15 cellular contexts compared by ENCODE assay signal in the genomic region with DNA sequence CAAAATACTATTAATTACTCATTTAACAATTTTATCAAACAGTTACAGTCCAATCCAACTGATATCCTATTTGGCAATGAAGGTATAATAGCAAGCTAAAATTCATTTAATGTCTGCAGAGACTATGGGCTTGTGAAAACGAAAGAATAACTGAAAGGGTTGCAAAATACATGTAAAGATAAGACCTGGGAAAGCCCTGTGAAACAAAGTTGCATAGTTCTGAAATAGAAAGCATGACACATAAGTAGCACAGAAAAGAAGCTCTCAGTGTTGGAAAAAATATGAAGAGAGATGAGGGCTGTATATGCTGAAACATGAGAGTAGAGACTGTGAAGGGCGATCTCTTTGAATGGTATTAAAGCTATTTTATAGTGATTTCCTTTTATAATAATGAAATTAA.
DNase-seq lines count a peak whose midpoint lies in the region; ATAC-seq, FAIRE-seq and TF ChIP-seq lines count a peak whose summit lies in the region.
"Had no signal": no experiment of that assay in that cellular context is flagged by ENCODE, and none has a peak within 500 bp of the region (broad histone marks: within the 10 kb centered on the region; RNA-seq: fewer than 3 reads in every experiment).

No MANE protein-coding gene starts in this region.

- ATAC-seq in GM21423 (IDR thresholded peaks at IDR 0.05; ENCODE audit: unreplicated experiment) (peak; percentile 82), HG03460 (IDR thresholded peaks at IDR 0.05; ENCODE audit: unreplicated experiment) (peak; percentile 59), Right ventricle myocardium inferior (no peak)
- ATAC-seq: stimulated activated naive CD8-positive, alpha-beta T cell treated with anti-CD3 and anti-CD28 coated beads, Interleukin-15, amount 100 ng/mL, for 72 hours had no signal

- no peak for FAIRE-seq in GM12891 (lab: Jason Lieb, UNC)
- FAIRE-seq: keratinocyte had no signal

- H3K36me3 ChIP-seq in adipocyte (ENCODE audit: control insufficient read depth, insufficient read depth, low read length, severe bottlenecking): no peaks in the 10 kb centered on the region

- no peak overlapping the region for H3K9ac ChIP-seq in adipocyte (ENCODE audit: low read length)
- H3K9ac ChIP-seq: GM23248 had no signal

- TF ChIP-seq POLR2A in GM12891 (IDR thresholded peaks at IDR 0.05; ENCODE audit: low read depth, low read length): no peak

- H3K27me3 ChIP-seq in adipocyte (replicated peaks; ENCODE audit: control insufficient read depth, insufficient read depth, low read length): no peaks in the 10 kb centered on the region

- peak overlapping the region; percentile 41 for H3K4me3 ChIP-seq in adipocyte (ENCODE audit: low read length)
- H3K4me3 ChIP-seq: GM23248 had no signal

- no peaks in the 10 kb centered on the region for H3K4me1 ChIP-seq in adipocyte (ENCODE audit: control insufficient read depth, insufficient read depth, low read length)

- DNase-seq in ELR (ENCODE audit: low read depth) (peak; percentile 8), adipocyte (ENCODE audit: low read depth) (peak; percentile 77), GM12891 (ENCODE audit: insufficient read length, low spot score) (no peak), Right ventricle myocardium inferior (ENCODE audit: missing footprints) (no peak), posterior vena cava (ENCODE audit: low spot score) (no peak), NCI-H2029 (lab: John Stamatoyannopoulos, UW) (no peak)
- DNase-seq: dermis blood vessel endothelial cell; GM23248; NCI-H510A; retina; RPMI8226; stimulated activated naive CD8-positive, alpha-beta T cell treated with anti-CD3 and anti-CD28 coated beads, Interleukin-15, amount 100 ng/mL, for 72 hours had no signal

- no peaks in the 10 kb centered on the region for H3K9me3 ChIP-seq in adipocyte (ENCODE audit: control insufficient read depth, low read length)

- intact Hi-C loops in Right ventricle myocardium inferior (cut with DNase I): loop anchor here (10.0 kb wide), 1 partner anchor 230 kb away; no protein-coding TSS in a partner anchor
- intact Hi-C loops in posterior vena cava (cut with DNase I): no loop called here

TF ChIP-seq in GM12891, 5 proteins besides CTCF, POLR2A, EP300 and RAD21:
- TF ChIP-seq POU2F2 (IDR thresholded peaks at IDR 0.05; ENCODE audit: low read depth, low read length) (no peak), POLR2AphosphoS5 (IDR thresholded peaks at IDR 0.05; ENCODE audit: low read depth, low read length) (no peak), SPI1 (IDR thresholded peaks at IDR 0.05; ENCODE audit: low read depth, low read length) (no peak), TAF1 (IDR thresholded peaks at IDR 0.05; ENCODE audit: low read depth, low read length) (no peak), PAX5 (IDR thresholded peaks at IDR 0.05; ENCODE audit: insufficient read depth, low read length, severe bottlenecking) (no peak)

Comparison
In these comparisons a context has a peak if more than half of its experiments do, and no peak if none do; other contexts are left out.
1. DNase-seq: peak in ELR (single experiment) and adipocyte (single experiment); none in GM12891 (single experiment), Right ventricle myocardium inferior (single experiment), posterior vena cava (single experiment) and NCI-H2029 (single experiment).